In genomic region chr5:77960305-77960704, GRCh38 we compare ENCODE assay signal across 2 cellular contexts.
TF ChIP-seq lines count a peak whose summit lies in the region.

No MANE protein-coding gene starts in this region.

TF ChIP-seq in GM23338, 12 proteins besides CTCF, POLR2A, EP300 and RAD21:
- TF ChIP-seq ZNF331 (CRISPR knock-in tag; IDR thresholded peaks at IDR 0.05; ENCODE audit: low read depth) (no peak), REST (IDR thresholded peaks at IDR 0.05; ENCODE audit: unreplicated experiment) (no peak), EZH2phosphoT487 (IDR thresholded peaks at IDR 0.05; ENCODE audit: unreplicated experiment) (no peak), ETS1 (IDR thresholded peaks at IDR 0.05) (no peak), ZNF114 (CRISPR knock-in tag; IDR thresholded peaks at IDR 0.05) (no peak), CREB1 (CRISPR knock-in tag; IDR thresholded peaks at IDR 0.05; ENCODE audit: low read depth) (no peak), EZH2 (IDR thresholded peaks at IDR 0.05; ENCODE audit: low read depth, unreplicated experiment) (no peak), NANOG (IDR thresholded peaks at IDR 0.05; ENCODE audit: borderline replicate concordance) (no peak), STAT1 (IDR thresholded peaks at IDR 0.05; ENCODE audit: unreplicated experiment) (no peak), POLR2AphosphoS5 (IDR thresholded peaks at IDR 0.05; ENCODE audit: low read depth) (no peak), ZNF462 (CRISPR knock-in tag; IDR thresholded peaks at IDR 0.05) (no peak)

TF ChIP-seq in H1, 55 proteins besides CTCF, POLR2A, EP300 and RAD21 (continued from another document):
- TF ChIP-seq GABPA (IDR thresholded peaks at IDR 0.05; ENCODE audit: borderline replicate concordance, insufficient read depth, low read length): no peak
- TF ChIP-seq EZH2 (IDR thresholded peaks at IDR 0.05; ENCODE audit: low read depth, low read length, severe bottlenecking): no peak
- TF ChIP-seq HDAC6 (IDR thresholded peaks at IDR 0.05; ENCODE audit: low read depth, low read length): no peak
- TF ChIP-seq JUND (IDR thresholded peaks at IDR 0.05; ENCODE audit: low read length): no peak
- TF ChIP-seq SUZ12 (IDR thresholded peaks at IDR 0.05; ENCODE audit: low read length): no peak
- no peak for TF ChIP-seq BCL11A (IDR thresholded peaks at IDR 0.05; ENCODE audit: low read depth in 2 of 2, low read length in 2 of 2)
- no peak for TF ChIP-seq TEAD4 (IDR thresholded peaks at IDR 0.05; ENCODE audit: low read depth, low read length)
